In the genomic region with DNA sequence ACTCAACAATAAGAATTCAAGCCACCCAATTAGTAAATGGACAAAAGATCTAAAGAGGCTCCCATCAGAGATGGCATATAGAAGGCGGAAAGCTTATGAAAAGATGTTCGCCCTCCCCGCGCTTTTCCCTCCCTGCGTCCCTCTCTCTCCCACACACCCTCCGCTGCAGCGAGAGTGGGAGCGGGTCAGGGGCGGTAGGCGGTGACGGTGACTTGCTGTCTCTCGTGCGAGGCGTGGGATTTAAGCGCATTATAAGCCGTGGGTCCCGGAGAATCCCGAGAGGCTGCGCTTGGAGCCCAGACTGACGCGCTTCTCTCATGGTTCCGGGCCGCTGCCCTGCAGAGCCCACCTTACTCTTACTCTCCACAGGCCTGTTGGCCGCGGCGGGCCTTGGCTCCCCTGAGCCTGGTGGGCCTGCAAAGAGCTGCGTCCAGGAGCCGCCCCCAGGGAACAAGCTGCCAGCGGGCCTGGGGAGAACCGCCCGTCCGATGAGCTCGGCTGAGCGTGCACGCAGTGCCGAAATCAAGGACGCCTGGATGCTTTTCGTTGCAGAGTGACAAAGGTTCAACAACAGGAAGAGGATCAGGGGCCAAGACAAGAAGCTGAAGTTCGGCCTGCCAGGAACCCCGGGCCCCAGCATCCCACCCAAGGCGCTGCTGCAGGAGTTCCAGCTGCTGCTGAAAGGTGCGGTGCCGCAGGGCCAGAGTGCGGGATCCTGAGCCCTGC, we compare ENCODE assay signal across 1 cellular context.
TF ChIP-seq lines count a peak whose summit lies in the region.

No MANE protein-coding gene starts in this region.

TF ChIP-seq in SK-N-SH, 30 proteins besides CTCF, POLR2A, EP300 and RAD21:
- TF ChIP-seq NFIC (IDR thresholded peaks at IDR 0.05; ENCODE audit: borderline replicate concordance) (no peak), RCOR1 (IDR thresholded peaks at IDR 0.05; ENCODE audit: low read length) (no peak), TAF1 (IDR thresholded peaks at IDR 0.05; ENCODE audit: borderline replicate concordance, low read depth, low read length) (no peak), TEAD4 (IDR thresholded peaks at IDR 0.05; ENCODE audit: borderline replicate concordance, insufficient read depth) (no peak), SIN3A (IDR thresholded peaks at IDR 0.05; ENCODE audit: borderline replicate concordance, low read depth, low read length) (no peak), MEF2A (IDR thresholded peaks at IDR 0.05; ENCODE audit: borderline replicate concordance, low read depth) (no peak), FOSL2 (IDR thresholded peaks at IDR 0.05; ENCODE audit: borderline replicate concordance, low read depth) (no peak), TCF12 (IDR thresholded peaks at IDR 0.05) (no peak), GATA2 (CRISPR knock-in tag; IDR thresholded peaks at IDR 0.05) (no peak), YY1 (IDR thresholded peaks at IDR 0.05; ENCODE audit: low read depth) (no peak), CHD2 (IDR thresholded peaks at IDR 0.05; ENCODE audit: low read length, partially characterized antibody) (no peak), EZH2phosphoT487 (IDR thresholded peaks at IDR 0.05; ENCODE audit: borderline replicate concordance, low read depth) (no peak), GABPA (IDR thresholded peaks at IDR 0.05; ENCODE audit: low read depth) (no peak), JUND (IDR thresholded peaks at IDR 0.05) (no peak)
- TF ChIP-seq, protein P1, sequence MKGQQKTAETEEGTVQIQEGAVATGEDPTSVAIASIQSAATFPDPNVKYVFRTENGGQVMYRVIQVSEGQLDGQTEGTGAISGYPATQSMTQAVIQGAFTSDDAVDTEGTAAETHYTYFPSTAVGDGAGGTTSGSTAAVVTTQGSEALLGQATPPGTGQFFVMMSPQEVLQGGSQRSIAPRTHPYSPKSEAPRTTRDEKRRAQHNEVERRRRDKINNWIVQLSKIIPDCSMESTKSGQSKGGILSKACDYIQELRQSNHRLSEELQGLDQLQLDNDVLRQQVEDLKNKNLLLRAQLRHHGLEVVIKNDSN (IDR thresholded peaks at IDR 0.05; ENCODE audit: borderline replicate concordance, low read depth): no peak
- TF ChIP-seq, protein P2, sequence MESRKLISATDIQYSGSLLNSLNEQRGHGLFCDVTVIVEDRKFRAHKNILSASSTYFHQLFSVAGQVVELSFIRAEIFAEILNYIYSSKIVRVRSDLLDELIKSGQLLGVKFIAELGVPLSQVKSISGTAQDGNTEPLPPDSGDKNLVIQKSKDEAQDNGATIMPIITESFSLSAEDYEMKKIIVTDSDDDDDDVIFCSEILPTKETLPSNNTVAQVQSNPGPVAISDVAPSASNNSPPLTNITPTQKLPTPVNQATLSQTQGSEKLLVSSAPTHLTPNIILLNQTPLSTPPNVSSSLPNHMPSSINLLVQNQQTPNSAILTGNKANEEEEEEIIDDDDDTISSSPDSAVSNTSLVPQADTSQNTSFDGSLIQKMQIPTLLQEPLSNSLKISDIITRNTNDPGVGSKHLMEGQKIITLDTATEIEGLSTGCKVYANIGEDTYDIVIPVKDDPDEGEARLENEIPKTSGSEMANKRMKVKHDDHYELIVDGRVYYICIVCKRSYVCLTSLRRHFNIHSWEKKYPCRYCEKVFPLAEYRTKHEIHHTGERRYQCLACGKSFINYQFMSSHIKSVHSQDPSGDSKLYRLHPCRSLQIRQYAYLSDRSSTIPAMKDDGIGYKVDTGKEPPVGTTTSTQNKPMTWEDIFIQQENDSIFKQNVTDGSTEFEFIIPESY (IDR thresholded peaks at IDR 0.05; ENCODE audit: borderline replicate concordance, low read depth): no peak
- TF ChIP-seq, protein P3, sequence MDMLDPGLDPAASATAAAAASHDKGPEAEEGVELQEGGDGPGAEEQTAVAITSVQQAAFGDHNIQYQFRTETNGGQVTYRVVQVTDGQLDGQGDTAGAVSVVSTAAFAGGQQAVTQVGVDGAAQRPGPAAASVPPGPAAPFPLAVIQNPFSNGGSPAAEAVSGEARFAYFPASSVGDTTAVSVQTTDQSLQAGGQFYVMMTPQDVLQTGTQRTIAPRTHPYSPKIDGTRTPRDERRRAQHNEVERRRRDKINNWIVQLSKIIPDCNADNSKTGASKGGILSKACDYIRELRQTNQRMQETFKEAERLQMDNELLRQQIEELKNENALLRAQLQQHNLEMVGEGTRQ (IDR thresholded peaks at IDR 0.05; ENCODE audit: borderline replicate concordance, low read depth, low read length): no peak
